7 cellular contexts compared by ENCODE assay signal in genomic region chr6:149271348-149272340, GRCh38. TPM values are rescaled to one million over a fixed set of nuclear protein-coding genes. Genes with fewer than 3 reads are reported as not detected.
DNase-seq lines count a peak whose midpoint lies in the region; ATAC-seq and TF ChIP-seq lines count a peak whose summit lies in the region.

No MANE protein-coding gene starts in this region.

- H3K4me3 Mint-ChIP-seq in memory B cell (peak overlapping the region; percentile 78), type B pancreatic cell (no peak overlapping the region)

- no peaks in the 10 kb centered on the region for H3K9me3 Mint-ChIP-seq in memory B cell
- H3K9me3 Mint-ChIP-seq in type B pancreatic cell, result peaks cover 6% of the 10 kb centered on the region

- H3K36me3 Mint-ChIP-seq in memory B cell (no peaks in the 10 kb centered on the region), type B pancreatic cell (no peaks in the 10 kb centered on the region)

- peaks cover 46% of the 10 kb centered on the region for H3K4me1 Mint-ChIP-seq in memory B cell
- peaks cover 5% of the 10 kb centered on the region for H3K4me1 Mint-ChIP-seq in type B pancreatic cell (ENCODE audit: unreplicated experiment)

- ATAC-seq in GM19452 (IDR thresholded peaks at IDR 0.05; ENCODE audit: unreplicated experiment) (peak; percentile 65), HG03378 (IDR thresholded peaks at IDR 0.05; ENCODE audit: unreplicated experiment) (peak; percentile 83), memory B cell (ENCODE audit: low read depth) (peak; percentile 78)

- DNase-seq in activated CD8-positive, alpha-beta memory T cell treated with anti-CD3 and anti-CD28 coated beads for 24 hours, result peak; percentile 84
- DNase-seq in memory B cell (ENCODE audit: low spot score in 2 of 2) (peak in 1 of 2 donors; percentile 38), inferior parietal cortex (ENCODE audit: extremely low spot score) (no peak), DMS53 (lab: John Stamatoyannopoulos, UW) (no peak), type B pancreatic cell (ENCODE audit: extremely low spot score, unreplicated experiment) (no peak)

- no peak for TF ChIP-seq CTCF in type B pancreatic cell (conservative IDR thresholded peaks at IDR 0.05)

- H3K27me3 Mint-ChIP-seq in memory B cell (no peaks in the 10 kb centered on the region), type B pancreatic cell (peaks cover 4% of the 10 kb centered on the region)

- peak overlapping the region; percentile 95 for H3K27ac Mint-ChIP-seq in memory B cell
- no peak overlapping the region for H3K27ac Mint-ChIP-seq in type B pancreatic cell

RNA-seq across cellular contexts. Expression of gene TAB2, which starts 45.9 kb away (rescaled TPM):
- 58.7 TPM in 2 replicates for total RNA-seq in type B pancreatic cell (ENCODE audit: low replicate concordance)
